15 cellular contexts compared by ENCODE assay signal in genomic region chr4:787561-787981, GRCh38. TPM values are rescaled to one million over a fixed set of nuclear protein-coding genes. Genes with fewer than 3 reads are reported as not detected.
DNase-seq lines count a peak whose midpoint lies in the region; ATAC-seq and TF ChIP-seq lines count a peak whose summit lies in the region.
"Had no signal": no experiment of that assay in that cellular context is flagged by ENCODE, and none has a peak within 500 bp of the region (broad histone marks: within the 10 kb centered on the region; RNA-seq: fewer than 3 reads in every experiment).

No MANE protein-coding gene starts in this region.

- H3K36me3 Mint-ChIP-seq in glutamatergic neuron (ENCODE audit: unreplicated experiment): no peaks in the 10 kb centered on the region

- H3K9me3 ChIP-seq in psoas muscle: no peaks in the 10 kb centered on the region
- H3K9me3 ChIP-seq: heart left ventricle, mucosa of descending colon had no signal

- intact Hi-C loops in psoas muscle (cut with DNase I): loop anchor here in 1 of 2 donors (10.0 kb wide), 1 partner anchor 137 kb away; no protein-coding TSS in a partner anchor

- H3K4me3 Mint-ChIP-seq in glutamatergic neuron (ENCODE audit: unreplicated experiment): peak overlapping the region; percentile 73
- H3K4me3 Mint-ChIP-seq in stimulated activated naive CD8-positive, alpha-beta T cell treated with anti-CD3 and anti-CD28 coated beads, Interleukin-15, amount 100 ng/mL, for 72 hours: peak overlapping the region in 1 of 2 donors; percentile 11

- peaks cover 0 to 47% (median 17%) of the 10 kb centered on the region in 3 donors for H3K27me3 ChIP-seq in psoas muscle (ENCODE audit: insufficient read depth in 3 of 3, low read length in 2 of 3)

- ATAC-seq in HG02885 (IDR thresholded peaks at IDR 0.05; ENCODE audit: poor library complexity, unreplicated experiment) (peak; percentile 46), psoas muscle (no peak), GM21786 (IDR thresholded peaks at IDR 0.05; ENCODE audit: unreplicated experiment) (no peak)
- no peak for ATAC-seq in stimulated activated naive CD8-positive, alpha-beta T cell treated with anti-CD3 and anti-CD28 coated beads, Interleukin-15, amount 100 ng/mL, for 72 hours

- 77 to 79% (median 78%) methylated on average over 16 of the region's 16 CpGs for WGBS in psoas muscle, 3 donors

- no peak overlapping the region for H3K4me3 ChIP-seq in psoas muscle
- H3K4me3 ChIP-seq: mucosa of descending colon had no signal

- peaks cover 17% of the 10 kb centered on the region for H3K27me3 Mint-ChIP-seq in glutamatergic neuron (ENCODE audit: unreplicated experiment)
- H3K27me3 Mint-ChIP-seq in stimulated activated naive CD8-positive, alpha-beta T cell treated with anti-CD3 and anti-CD28 coated beads, Interleukin-15, amount 100 ng/mL, for 72 hours: peaks cover 70% of the 10 kb centered on the region

- H3K27ac ChIP-seq in psoas muscle: peak overlapping the region; percentile 36

- peaks cover 19% of the 10 kb centered on the region for H3K9me3 Mint-ChIP-seq in glutamatergic neuron (ENCODE audit: unreplicated experiment)
- H3K9me3 Mint-ChIP-seq in stimulated activated naive CD8-positive, alpha-beta T cell treated with anti-CD3 and anti-CD28 coated beads, Interleukin-15, amount 100 ng/mL, for 72 hours: no peaks in the 10 kb centered on the region

- H3K36me3 ChIP-seq in psoas muscle (ENCODE audit: insufficient read depth in 1 of 2, low read depth in 1 of 2): no peaks in the 10 kb centered on the region
- H3K36me3 ChIP-seq: heart left ventricle had no signal

- peaks cover 3% of the 10 kb centered on the region for H3K4me1 ChIP-seq in psoas muscle

- H3K27ac Mint-ChIP-seq in glutamatergic neuron (ENCODE audit: unreplicated experiment): peak overlapping the region; percentile 12
- no peak overlapping the region for H3K27ac Mint-ChIP-seq in stimulated activated naive CD8-positive, alpha-beta T cell treated with anti-CD3 and anti-CD28 coated beads, Interleukin-15, amount 100 ng/mL, for 72 hours

- TF ChIP-seq CTCF in glutamatergic neuron (IDR thresholded peaks at IDR 0.05; ENCODE audit: partially characterized antibody, unreplicated experiment) (no peak), psoas muscle (IDR thresholded peaks at IDR 0.05) (no peak)

- H3K4me1 Mint-ChIP-seq in glutamatergic neuron (ENCODE audit: low read depth, unreplicated experiment): peaks cover 24% of the 10 kb centered on the region
- peaks cover 35% of the 10 kb centered on the region for H3K4me1 Mint-ChIP-seq in stimulated activated naive CD8-positive, alpha-beta T cell treated with anti-CD3 and anti-CD28 coated beads, Interleukin-15, amount 100 ng/mL, for 72 hours

- DNase-seq in CMK (ENCODE audit: low read depth) (peak; percentile 41), glutamatergic neuron (no peak), psoas muscle (no peak), SKM-1 (lab: John Stamatoyannopoulos, UW; ENCODE audit: unreplicated experiment) (no peak)
- DNase-seq in stimulated activated naive CD8-positive, alpha-beta T cell treated with anti-CD3 and anti-CD28 coated beads, Interleukin-15, amount 100 ng/mL, for 72 hours: no peak
- DNase-seq: activated effector memory CD4-positive, alpha-beta T cell treated with Interleukin-2 at 50 U/mL for 16 hours; C1 segment of cervical spinal cord; DND-41; mucosa of descending colon; NCI-H1417 treated with DMSO at 0.1 percent for 48 hours; NCI-H2227 treated with DMSO at 0.1 percent for 48 hours had no signal

RNA-seq across cellular contexts. Expression of gene CPLX1, which starts 38.4 kb away (rescaled TPM):
- 115 TPM for total RNA-seq in glutamatergic neuron (ENCODE audit: unreplicated experiment)
- 1 to 10 TPM; 1.3 to 1.6 (median 1.5) TPM for total RNA-seq in psoas muscle
- polyA plus RNA-seq in psoas muscle: 1 to 10 TPM in 1 of 3 donors, under 1 TPM in 2; 0.44 to 2.3 (median 0.66) TPM
- total RNA-seq: LHCN-M2 had no signal

Comparison
In these comparisons a context has a peak if more than half of its experiments do, and no peak if none do; other contexts are left out.
1. RNA of gene CPLX1, which starts 38.4 kb away (total RNA-seq): 115 TPM in glutamatergic neuron (single experiment); 1.3 to 1.6 TPM in psoas muscle; every median in the first group is over 10 times any median in the second.